1 cellular context compared by ENCODE assay signal in genomic region chr9:88753691-88754367, GRCh38.
TF ChIP-seq lines count a peak whose summit lies in the region.

No MANE protein-coding gene starts in this region.

TF ChIP-seq in SK-N-SH, 30 proteins besides CTCF, POLR2A, EP300 and RAD21:
- peak; percentile 94 for TF ChIP-seq FOXJ3 (CRISPR knock-in tag; IDR thresholded peaks at IDR 0.05)
- peak; percentile 58; the same call in 1 of the 2 replicates for TF ChIP-seq GATA2 (CRISPR knock-in tag; IDR thresholded peaks at IDR 0.05)
- peak; percentile 35; the same call in 1 of the 2 replicates for TF ChIP-seq MXI1 (IDR thresholded peaks at IDR 0.05; ENCODE audit: low read depth, low read length)
- no peak for TF ChIP-seq ELF1 (IDR thresholded peaks at IDR 0.05)
- TF ChIP-seq TAF1 (IDR thresholded peaks at IDR 0.05; ENCODE audit: borderline replicate concordance, low read depth, low read length) = no peak
- TF ChIP-seq NFIC (IDR thresholded peaks at IDR 0.05; ENCODE audit: borderline replicate concordance) = no peak
- peak; percentile 97 for TF ChIP-seq RCOR1 (IDR thresholded peaks at IDR 0.05; ENCODE audit: low read length)
- TF ChIP-seq CHD2 (IDR thresholded peaks at IDR 0.05; ENCODE audit: low read length, partially characterized antibody) = peak; percentile 78
- TF ChIP-seq SMC3 (IDR thresholded peaks at IDR 0.05; ENCODE audit: low read depth, low read length) = no peak
- TF ChIP-seq TCF12 (IDR thresholded peaks at IDR 0.05) = peak; percentile 62
